Comparison of ENCODE assay signal across 8 cellular contexts in the genomic region with DNA sequence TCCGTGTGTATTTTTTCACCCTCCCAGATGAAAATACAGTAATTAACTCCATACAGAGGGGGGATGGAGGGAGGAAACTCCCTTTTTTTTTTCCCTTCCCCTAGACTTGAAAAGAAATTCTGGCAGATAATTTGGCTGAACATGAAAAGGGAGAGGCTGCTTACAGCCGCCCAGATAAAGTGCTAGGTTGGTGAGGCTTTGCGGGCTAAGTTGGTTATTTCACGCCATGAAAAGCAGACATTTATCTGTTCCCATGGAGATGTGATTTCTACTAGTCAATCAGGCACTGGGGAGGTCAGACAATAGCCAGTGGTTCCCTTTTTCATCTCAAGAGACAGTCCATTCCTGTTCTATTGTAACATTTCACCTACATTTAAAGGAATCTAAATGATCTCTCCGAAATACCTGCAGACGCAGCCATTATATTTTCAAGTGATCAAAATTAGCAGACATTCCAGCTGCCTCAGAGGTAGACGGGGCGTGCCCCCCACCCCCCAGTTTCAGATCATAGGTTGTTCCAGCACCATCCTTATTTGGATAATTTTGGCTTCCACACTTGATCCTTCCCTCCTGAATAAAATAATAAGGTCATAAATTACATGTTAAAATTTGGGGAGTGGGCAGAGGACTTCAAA.
DNase-seq lines count a peak whose midpoint lies in the region; ATAC-seq and TF ChIP-seq lines count a peak whose summit lies in the region.

No MANE protein-coding gene starts in this region.

- H3K27ac Mint-ChIP-seq in activated naive CD8-positive, alpha-beta T cell treated with anti-CD3 and anti-CD28 coated beads for 36 hours, result peak overlapping the region; percentile 87
- peak overlapping the region; percentile 97 for H3K27ac Mint-ChIP-seq in mesothelial cell of epicardium

- ATAC-seq in HG02610 (IDR thresholded peaks at IDR 0.05; ENCODE audit: unreplicated experiment) (peak; percentile 20), HG03039 (IDR thresholded peaks at IDR 0.05; ENCODE audit: unreplicated experiment) (no peak), GM18858 (IDR thresholded peaks at IDR 0.05; ENCODE audit: unreplicated experiment) (no peak)

- H3K27me3 Mint-ChIP-seq in activated naive CD8-positive, alpha-beta T cell treated with anti-CD3 and anti-CD28 coated beads for 36 hours, result no peaks in the 10 kb centered on the region
- no peaks in the 10 kb centered on the region for H3K27me3 Mint-ChIP-seq in mesothelial cell of epicardium (ENCODE audit: low read depth)

- H3K4me3 ChIP-seq in AG10803 (ENCODE audit: low read length), result no peak overlapping the region; the same call in 1 of the 2 replicates

- H3K9me3 Mint-ChIP-seq in activated naive CD8-positive, alpha-beta T cell treated with anti-CD3 and anti-CD28 coated beads for 36 hours, result no peaks in the 10 kb centered on the region
- H3K9me3 Mint-ChIP-seq in mesothelial cell of epicardium, result no peaks in the 10 kb centered on the region

- peaks cover 60% of the 10 kb centered on the region for H3K4me1 Mint-ChIP-seq in activated naive CD8-positive, alpha-beta T cell treated with anti-CD3 and anti-CD28 coated beads for 36 hours
- peaks cover 64% of the 10 kb centered on the region for H3K4me1 Mint-ChIP-seq in mesothelial cell of epicardium

- DNase-seq in AG10803 (ENCODE audit: low read depth), result peak; percentile 74
- DNase-seq in activated naive CD8-positive, alpha-beta T cell treated with anti-CD3 and anti-CD28 coated beads for 36 hours, result no peak
- no peak for DNase-seq in mesothelial cell of epicardium (ENCODE audit: low spot score in 2 of 2, unreplicated experiment in 2 of 2)
- DNase-seq in GM19240 (ENCODE audit: insufficient read length, low spot score), result no peak
- DNase-seq in NCI-H748 treated with DMSO at 0.1 percent for 48 hours (lab: John Stamatoyannopoulos, UW), result no peak

- TF ChIP-seq CTCF in AG10803 (conservative IDR thresholded peaks at IDR 0.05; ENCODE audit: low read length) (no peak), mesothelial cell of epicardium (IDR thresholded peaks at IDR 0.05; ENCODE audit: unreplicated experiment) (no peak)

- H3K4me3 Mint-ChIP-seq in activated naive CD8-positive, alpha-beta T cell treated with anti-CD3 and anti-CD28 coated beads for 36 hours, result peak overlapping the region; percentile 53
- H3K4me3 Mint-ChIP-seq in mesothelial cell of epicardium, result peak overlapping the region; percentile 64

- peaks cover 4% of the 10 kb centered on the region for H3K36me3 Mint-ChIP-seq in activated naive CD8-positive, alpha-beta T cell treated with anti-CD3 and anti-CD28 coated beads for 36 hours
- H3K36me3 Mint-ChIP-seq in mesothelial cell of epicardium, result no peaks in the 10 kb centered on the region
